In genomic region chr5:43017438-43017820, GRCh38 we compare ENCODE assay signal across 8 cellular contexts. TPM values are rescaled to one million over a fixed set of nuclear protein-coding genes. Genes with fewer than 3 reads are reported as not detected.
DNase-seq lines count a peak whose midpoint lies in the region; ATAC-seq and TF ChIP-seq lines count a peak whose summit lies in the region.

No MANE protein-coding gene starts in this region.

- peaks cover 22% of the 10 kb centered on the region for H3K36me3 Mint-ChIP-seq in Caco-2 (ENCODE audit: insufficient read depth, unreplicated experiment)
- H3K36me3 Mint-ChIP-seq in dendritic cell treated with granulocyte-macrophage colony-stimulating factor and Interleukin-4, amounts not matched to agents 40 ng/mL and 50 ng/mL, for 4 days (ENCODE audit: low read depth) = peaks cover 24% of the 10 kb centered on the region

- ATAC-seq in HG02798 (IDR thresholded peaks at IDR 0.05; ENCODE audit: poor library complexity, unreplicated experiment) (peak; percentile 6), RWPE2 (ENCODE audit: low read depth) (peak; percentile 43), lung (ENCODE audit: insufficient read depth, low FRiP score) (no peak), GM18519 (IDR thresholded peaks at IDR 0.05; ENCODE audit: low FRiP score, unreplicated experiment) (no peak)

- intact Hi-C loops in Caco-2 (cut with micrococcal nuclease; ENCODE audit: unreplicated experiment) = loop anchor here (1.0 to 10.0 kb wide), 2 partner anchors 9 to 203 kb away; partner anchors contain the start of gene SELENOP
- intact Hi-C loops in dendritic cell treated with granulocyte-macrophage colony-stimulating factor and Interleukin-4, amounts not matched to agents 40 ng/mL and 50 ng/mL, for 4 days (cut with micrococcal nuclease) = loop anchor here (1.0 kb wide), 1 partner anchor 8 kb away; no protein-coding TSS in a partner anchor

- H3K36me3 ChIP-seq in Caco-2 (ENCODE audit: control insufficient read depth, insufficient read depth, low read length) (no peaks in the 10 kb centered on the region), RWPE2 (ENCODE audit: low read depth) (no peaks in the 10 kb centered on the region), lung (ENCODE audit: control insufficient read depth in 2 of 2, insufficient read depth in 2 of 2, low read length in 2 of 2) (no peaks in the 10 kb centered on the region), thymus (ENCODE audit: control insufficient read depth, insufficient read depth) (no peaks in the 10 kb centered on the region)

- H3K27me3 Mint-ChIP-seq in Caco-2 (ENCODE audit: insufficient read depth, unreplicated experiment) = no peaks in the 10 kb centered on the region
- H3K27me3 Mint-ChIP-seq in dendritic cell treated with granulocyte-macrophage colony-stimulating factor and Interleukin-4, amounts not matched to agents 40 ng/mL and 50 ng/mL, for 4 days = no peaks in the 10 kb centered on the region

- H3K27me3 ChIP-seq in Caco-2 (replicated peaks; ENCODE audit: control insufficient read depth, insufficient read depth, low read length) (no peaks in the 10 kb centered on the region), RWPE2 (ENCODE audit: insufficient read depth, poor library complexity, severe bottlenecking) (no peaks in the 10 kb centered on the region), lung (ENCODE audit: control insufficient read depth, insufficient read depth) (no peaks in the 10 kb centered on the region), thymus (ENCODE audit: control insufficient read depth, insufficient read depth) (no peaks in the 10 kb centered on the region)

- H3K27ac ChIP-seq in RWPE2 (ENCODE audit: poor library complexity, severe bottlenecking) (peak overlapping the region; percentile 81), lung (ENCODE audit: low read depth in 1 of 2, low read length in 1 of 2) (peak overlapping the region; percentile 64 to 95), thymus (ENCODE audit: low read depth) (peak overlapping the region; percentile 100)

- H3K9me3 ChIP-seq in Caco-2 = no peaks in the 10 kb centered on the region
- no peaks in the 10 kb centered on the region for H3K9me3 ChIP-seq in RWPE2 (ENCODE audit: severe bottlenecking)
- H3K9me3 ChIP-seq in lung (ENCODE audit: control insufficient read depth in 2 of 2, insufficient read depth in 1 of 2, low read length in 1 of 2) = peaks cover 0 to 11% of the 10 kb centered on the region in 2 donors
- H3K9me3 ChIP-seq in thymus (ENCODE audit: control insufficient read depth) = no peaks in the 10 kb centered on the region

- CTCF ChIA-PET in Caco-2 (lab: Charles Lee) = interaction anchor here (1.0 to 2.7 kb wide), 2 partner anchors 24 to 109 kb away, joined by 3 to 14 read pairs; no protein-coding TSS in a partner anchor

- POLR2A ChIA-PET in Caco-2 (lab: Charles Lee) = interaction anchor here (0.5 to 1.0 kb wide), 2 partner anchors 9 to 104 kb away, joined by 3 to 6 read pairs; no protein-coding TSS in a partner anchor

- H3K4me3 ChIP-seq in Caco-2 (ENCODE audit: low read depth, low read length) = peak overlapping the region; percentile 74
- H3K4me3 ChIP-seq in RWPE2 (ENCODE audit: severe bottlenecking) = peak overlapping the region; percentile 45
- H3K4me3 ChIP-seq in lung = peak overlapping the region; percentile 49
- H3K4me3 ChIP-seq in thymus (ENCODE audit: low read length) = peak overlapping the region; percentile 88

- peak overlapping the region; percentile 89 for H3K27ac Mint-ChIP-seq in Caco-2 (ENCODE audit: unreplicated experiment)
- peak overlapping the region; percentile 99 for H3K27ac Mint-ChIP-seq in dendritic cell treated with granulocyte-macrophage colony-stimulating factor and Interleukin-4, amounts not matched to agents 40 ng/mL and 50 ng/mL, for 4 days

- peak in 1 of 2 experiments; percentile 42 for DNase-seq in Caco-2
- no peak for DNase-seq in RWPE2 (ENCODE audit: low spot score)
- no peak for DNase-seq in lung (ENCODE audit: low spot score)
- DNase-seq in LoVo (ENCODE audit: low spot score) = no peak

- WGBS in lung, 2 donors = 6 to 8% methylated on average over 13 of the region's 13 CpGs
- WGBS in thymus = under 1% methylated on average over 13 of the region's 13 CpGs

- H3K4me1 Mint-ChIP-seq in Caco-2 (ENCODE audit: low read depth, unreplicated experiment) = peaks cover 15% of the 10 kb centered on the region
- H3K4me1 Mint-ChIP-seq in dendritic cell treated with granulocyte-macrophage colony-stimulating factor and Interleukin-4, amounts not matched to agents 40 ng/mL and 50 ng/mL, for 4 days (ENCODE audit: low read depth) = peaks cover 44% of the 10 kb centered on the region

- H3K9me3 Mint-ChIP-seq in Caco-2 (ENCODE audit: unreplicated experiment) = no peaks in the 10 kb centered on the region
- H3K9me3 Mint-ChIP-seq in dendritic cell treated with granulocyte-macrophage colony-stimulating factor and Interleukin-4, amounts not matched to agents 40 ng/mL and 50 ng/mL, for 4 days = no peaks in the 10 kb centered on the region

- TF ChIP-seq CTCF in Caco-2 (IDR thresholded peaks at IDR 0.05; ENCODE audit: insufficient read depth in 1 of 2, low read depth in 1 of 2, low read length in 1 of 2, severe bottlenecking in 1 of 2, unreplicated experiment in 1 of 2) (no peak), RWPE2 (IDR thresholded peaks at IDR 0.05; ENCODE audit: poor library complexity, severe bottlenecking) (no peak), lung (IDR thresholded peaks at IDR 0.05; ENCODE audit: control extremely low read depth, extremely low read depth) (no peak)

- peak overlapping the region; percentile 95 for H3K4me3 Mint-ChIP-seq in Caco-2 (ENCODE audit: unreplicated experiment)
- H3K4me3 Mint-ChIP-seq in dendritic cell treated with granulocyte-macrophage colony-stimulating factor and Interleukin-4, amounts not matched to agents 40 ng/mL and 50 ng/mL, for 4 days = peak overlapping the region; percentile 89

- no peaks in the 10 kb centered on the region for H3K4me1 ChIP-seq in Caco-2
- H3K4me1 ChIP-seq in RWPE2 (ENCODE audit: insufficient read depth, poor library complexity, severe bottlenecking) = no peaks in the 10 kb centered on the region
- peaks cover 3% of the 10 kb centered on the region in 2 donors for H3K4me1 ChIP-seq in lung (ENCODE audit: control insufficient read depth in 2 of 2, insufficient read depth in 2 of 2, low read length in 2 of 2)
- H3K4me1 ChIP-seq in thymus (ENCODE audit: control insufficient read depth, insufficient read depth, low read length) = peaks cover 13% of the 10 kb centered on the region

- BruUV-seq in Caco-2 (replicated peaks; lab: Mats Ljungman, UMichigan) = TSS peak; percentile 54

RNA-seq across cellular contexts. Expression of gene ANXA2R, which starts 22.7 kb away (rescaled TPM):
- 3.1 and 4.1 TPM in 2 replicates for total RNA-seq in Caco-2 (2022)
- total RNA-seq in lung = 1 to 10 TPM; 4.0 to 5.2 TPM
- 1 to 10 TPM; 4.4 to 5.2 TPM for polyA plus RNA-seq in lung
- polyA plus RNA-seq in thymus = 68.7 TPM

Comparison
In these comparisons a context has a peak if more than half of its experiments do, and no peak if none do; other contexts are left out.
1. ATAC-seq: peak in HG02798 (single experiment) and RWPE2 (single experiment); none in lung (single experiment) and GM18519 (single experiment).
2. Peak in every context shown above with its lines, with median percentiles within 50 percentile points of each other: H3K4me3 ChIP-seq and H3K27ac ChIP-seq.